In the genomic region with DNA sequence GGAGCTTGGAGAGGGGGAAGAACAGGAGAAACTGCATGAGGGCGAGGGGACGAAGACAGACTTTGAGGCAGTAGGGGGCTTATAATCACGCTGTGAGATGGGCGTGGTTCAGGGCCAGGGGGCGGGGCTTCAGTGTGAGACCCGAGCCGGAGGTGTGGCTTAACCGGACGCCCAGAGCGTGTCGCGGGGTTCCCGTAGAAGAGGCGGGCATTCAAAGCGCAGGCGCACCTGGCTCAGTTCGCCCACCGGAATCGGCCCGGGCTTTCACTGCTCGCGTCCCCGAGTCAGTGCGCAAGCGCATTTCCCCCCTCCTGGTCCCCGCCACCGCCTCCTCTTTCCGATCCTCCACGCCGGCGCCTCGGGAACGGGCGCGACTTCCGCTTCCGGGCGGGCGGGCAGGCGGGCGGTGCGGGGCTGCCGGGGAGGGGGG, we compare ENCODE assay signal across 8 cellular contexts. TPM values are rescaled to one million over a fixed set of nuclear protein-coding genes. Genes with fewer than 3 reads are reported as not detected.
A peak's percentile ranks its signal among the peaks of the same experiment; 100 is the strongest.
DNase-seq lines count a peak whose midpoint lies in the region; ATAC-seq and TF ChIP-seq lines count a peak whose summit lies in the region.

No MANE protein-coding gene starts in this region.

- H3K4me3 ChIP-seq in WERI-Rb-1 (ENCODE audit: low read depth, low read length) (peak overlapping the region; percentile 93), breast epithelium (peak overlapping the region; percentile 88 to 91 (median 91))

- no peaks in the 10 kb centered on the region for H3K27me3 ChIP-seq in WERI-Rb-1 (ENCODE audit: insufficient read depth, low read depth, severe bottlenecking)
- no peaks in the 10 kb centered on the region for H3K27me3 ChIP-seq in breast epithelium

- H3K27ac ChIP-seq in WERI-Rb-1 (peak overlapping the region; percentile 92), breast epithelium (peak overlapping the region; percentile 93 to 98)

- peak; percentile 72 for ATAC-seq in GM18907 (IDR thresholded peaks at IDR 0.05; ENCODE audit: unreplicated experiment)
- peak; percentile 78 for ATAC-seq in HG03159 (IDR thresholded peaks at IDR 0.05; ENCODE audit: unreplicated experiment)

- TF ChIP-seq POLR2A in breast epithelium (IDR thresholded peaks at IDR 0.05), result no peak

- intact Hi-C loops in breast epithelium (cut with DNase I; ENCODE audit: low total_unique reads), result no loop called here

- peaks cover 12% of the 10 kb centered on the region for H3K36me3 ChIP-seq in WERI-Rb-1
- no peaks in the 10 kb centered on the region for H3K36me3 ChIP-seq in breast epithelium

- DNase-seq in AG08395 (ENCODE audit: low spot score) (peak; percentile 99), NCI-H2227 (lab: John Stamatoyannopoulos, UW; ENCODE audit: unreplicated experiment) (peak; percentile 100), WERI-Rb-1 (peak; percentile 97), breast epithelium (ENCODE audit: low spot score in 2 of 2) (peak; percentile 96), inferior parietal cortex (ENCODE audit: extremely low spot score) (peak; percentile 95), smooth muscle cell of the brain vasculature (ENCODE audit: low read depth, low spot score) (peak; percentile 91)

- TF ChIP-seq CTCF in WERI-Rb-1 (IDR thresholded peaks at IDR 0.05; ENCODE audit: low read depth, low read length) (no peak), breast epithelium (IDR thresholded peaks at IDR 0.05) (no peak)

- no peaks in the 10 kb centered on the region for H3K9me3 ChIP-seq in WERI-Rb-1 (ENCODE audit: severe bottlenecking)
- H3K9me3 ChIP-seq in breast epithelium, result no peaks in the 10 kb centered on the region

- H3K4me1 ChIP-seq in breast epithelium, result peaks cover 0 to 6% of the 10 kb centered on the region in 2 donors

RNA-seq across cellular contexts. Expression of a gene that starts 0.2 kb away (rescaled TPM):
- 1 to 10 TPM; 3.2 to 5.0 (median 3.9) TPM for total RNA-seq in breast epithelium

RNA-seq across cellular contexts. Expression of a gene that starts 5.1 kb away (rescaled TPM):
- total RNA-seq in breast epithelium, result 10 to 100 TPM; 22.3 to 25.6 (median 25.4) TPM

RNA-seq across cellular contexts. Expression of a gene that starts 5.9 kb away (rescaled TPM):
- 1 to 10 TPM; 3.7 to 7.5 (median 6.1) TPM for total RNA-seq in breast epithelium

RNA-seq across cellular contexts. Expression of a gene that starts 19.1 kb away (rescaled TPM):
- total RNA-seq in breast epithelium, result 1 to 10 TPM; 2.6 to 6.7 (median 4.9) TPM

RNA-seq across cellular contexts. Expression of a gene that starts 24.6 kb away (rescaled TPM):
- 1 to 10 TPM; 1.6 to 2.3 (median 1.6) TPM for total RNA-seq in breast epithelium

Comparison
In these comparisons a context has a peak if more than half of its experiments do, and no peak if none do; other contexts are left out.
1. Peak in every context shown above with its lines: DNase-seq, ATAC-seq, H3K4me3 ChIP-seq and H3K27ac ChIP-seq.